ENCODE assay signal across 18 cellular contexts in the genomic region with DNA sequence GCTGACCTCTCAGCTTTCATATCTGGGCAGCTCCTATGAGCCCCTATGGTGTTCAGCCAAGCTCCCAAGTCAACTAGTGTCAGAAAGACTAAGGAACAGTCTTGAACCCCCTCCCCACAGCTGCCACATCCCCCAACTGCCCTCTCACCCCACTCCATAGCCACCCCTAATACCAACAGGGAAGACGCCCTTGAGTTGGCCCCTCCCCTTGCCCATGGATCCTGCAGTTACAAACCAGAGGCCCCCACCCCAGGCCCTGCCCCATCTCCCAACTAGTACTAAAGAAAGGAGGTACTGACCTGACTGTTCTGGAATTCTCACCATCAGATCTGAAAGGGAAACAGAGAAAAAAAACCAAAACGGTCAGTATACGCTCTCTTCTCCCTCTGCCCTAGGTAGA.
"Had no signal": no experiment of that assay in that cellular context is flagged by ENCODE, and none has a peak within 500 bp of the region (broad histone marks: within the 10 kb centered on the region; RNA-seq: fewer than 3 reads in every experiment).

No MANE protein-coding gene starts in this region.

- H3K4me3 ChIP-seq: coronary artery, dorsolateral prefrontal cortex, esophagus muscularis mucosa, hepatocyte, left lung, lower lobe of right lung had no signal

- H3K4me3 Mint-ChIP-seq: immature natural killer cell; naive thymus-derived CD4-positive, alpha-beta T cell had no signal

- H3K36me3 ChIP-seq: esophagus muscularis mucosa, left lung, lower lobe of right lung had no signal

- H3K27me3 ChIP-seq: esophagus muscularis mucosa, foreskin keratinocyte, hepatocyte had no signal

- H3K9me3 ChIP-seq: esophagus muscularis mucosa, left lung, lower lobe of right lung had no signal

- H3K4me1 ChIP-seq: foreskin keratinocyte had no signal

- H3K27me3 Mint-ChIP-seq: naive thymus-derived CD4-positive, alpha-beta T cell had no signal

- H3K27ac ChIP-seq: coronary artery, esophagus muscularis mucosa, foreskin keratinocyte, hepatocyte, left lung, lower lobe of right lung had no signal

- H3K36me3 Mint-ChIP-seq: immature natural killer cell; naive thymus-derived CD4-positive, alpha-beta T cell had no signal

- H3K27ac Mint-ChIP-seq: naive thymus-derived CD4-positive, alpha-beta T cell had no signal

- ATAC-seq: foreskin keratinocyte; left cardiac atrium; left lung; lower lobe of right lung; naive thymus-derived CD4-positive, alpha-beta T cell had no signal

- H3K9me3 Mint-ChIP-seq: immature natural killer cell; naive thymus-derived CD4-positive, alpha-beta T cell had no signal

- DNase-seq: dermis blood vessel endothelial cell; dorsolateral prefrontal cortex; effector CD4-positive, alpha-beta T cell; effector memory CD4-positive, alpha-beta T cell; foreskin keratinocyte; glutamatergic neuron; head of caudate nucleus; immature natural killer cell; islet precursor cell; left cardiac atrium; left lung; lower lobe of right lung; mesenchymal stem cell; midbrain; naive thymus-derived CD4-positive, alpha-beta T cell had no signal
